Comparison of ENCODE assay signal across 1 cellular context in the genomic region with DNA sequence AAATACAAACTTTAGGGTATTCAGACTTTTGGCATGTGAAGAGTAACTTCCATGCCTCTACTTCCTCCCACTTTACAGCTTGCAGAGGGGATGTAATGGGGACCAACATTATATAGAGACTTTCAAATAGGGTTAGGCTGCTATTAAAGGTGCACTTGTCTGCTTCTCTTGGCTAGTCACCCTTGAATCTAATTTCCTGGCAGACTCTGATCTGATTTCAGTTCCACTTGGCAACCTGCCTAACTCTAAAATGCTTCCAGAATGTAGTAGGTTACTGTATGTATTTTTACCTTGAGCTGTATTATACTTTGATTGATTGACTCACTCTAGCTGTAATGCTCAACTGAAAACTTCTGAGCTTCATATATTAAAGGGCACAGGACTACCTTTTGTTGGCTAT.
TF ChIP-seq lines count a peak whose summit lies in the region.

No MANE protein-coding gene starts in this region.

TF ChIP-seq in GM23338, 12 proteins besides CTCF, POLR2A, EP300 and RAD21 (continued from another document):
- TF ChIP-seq, protein P1, sequence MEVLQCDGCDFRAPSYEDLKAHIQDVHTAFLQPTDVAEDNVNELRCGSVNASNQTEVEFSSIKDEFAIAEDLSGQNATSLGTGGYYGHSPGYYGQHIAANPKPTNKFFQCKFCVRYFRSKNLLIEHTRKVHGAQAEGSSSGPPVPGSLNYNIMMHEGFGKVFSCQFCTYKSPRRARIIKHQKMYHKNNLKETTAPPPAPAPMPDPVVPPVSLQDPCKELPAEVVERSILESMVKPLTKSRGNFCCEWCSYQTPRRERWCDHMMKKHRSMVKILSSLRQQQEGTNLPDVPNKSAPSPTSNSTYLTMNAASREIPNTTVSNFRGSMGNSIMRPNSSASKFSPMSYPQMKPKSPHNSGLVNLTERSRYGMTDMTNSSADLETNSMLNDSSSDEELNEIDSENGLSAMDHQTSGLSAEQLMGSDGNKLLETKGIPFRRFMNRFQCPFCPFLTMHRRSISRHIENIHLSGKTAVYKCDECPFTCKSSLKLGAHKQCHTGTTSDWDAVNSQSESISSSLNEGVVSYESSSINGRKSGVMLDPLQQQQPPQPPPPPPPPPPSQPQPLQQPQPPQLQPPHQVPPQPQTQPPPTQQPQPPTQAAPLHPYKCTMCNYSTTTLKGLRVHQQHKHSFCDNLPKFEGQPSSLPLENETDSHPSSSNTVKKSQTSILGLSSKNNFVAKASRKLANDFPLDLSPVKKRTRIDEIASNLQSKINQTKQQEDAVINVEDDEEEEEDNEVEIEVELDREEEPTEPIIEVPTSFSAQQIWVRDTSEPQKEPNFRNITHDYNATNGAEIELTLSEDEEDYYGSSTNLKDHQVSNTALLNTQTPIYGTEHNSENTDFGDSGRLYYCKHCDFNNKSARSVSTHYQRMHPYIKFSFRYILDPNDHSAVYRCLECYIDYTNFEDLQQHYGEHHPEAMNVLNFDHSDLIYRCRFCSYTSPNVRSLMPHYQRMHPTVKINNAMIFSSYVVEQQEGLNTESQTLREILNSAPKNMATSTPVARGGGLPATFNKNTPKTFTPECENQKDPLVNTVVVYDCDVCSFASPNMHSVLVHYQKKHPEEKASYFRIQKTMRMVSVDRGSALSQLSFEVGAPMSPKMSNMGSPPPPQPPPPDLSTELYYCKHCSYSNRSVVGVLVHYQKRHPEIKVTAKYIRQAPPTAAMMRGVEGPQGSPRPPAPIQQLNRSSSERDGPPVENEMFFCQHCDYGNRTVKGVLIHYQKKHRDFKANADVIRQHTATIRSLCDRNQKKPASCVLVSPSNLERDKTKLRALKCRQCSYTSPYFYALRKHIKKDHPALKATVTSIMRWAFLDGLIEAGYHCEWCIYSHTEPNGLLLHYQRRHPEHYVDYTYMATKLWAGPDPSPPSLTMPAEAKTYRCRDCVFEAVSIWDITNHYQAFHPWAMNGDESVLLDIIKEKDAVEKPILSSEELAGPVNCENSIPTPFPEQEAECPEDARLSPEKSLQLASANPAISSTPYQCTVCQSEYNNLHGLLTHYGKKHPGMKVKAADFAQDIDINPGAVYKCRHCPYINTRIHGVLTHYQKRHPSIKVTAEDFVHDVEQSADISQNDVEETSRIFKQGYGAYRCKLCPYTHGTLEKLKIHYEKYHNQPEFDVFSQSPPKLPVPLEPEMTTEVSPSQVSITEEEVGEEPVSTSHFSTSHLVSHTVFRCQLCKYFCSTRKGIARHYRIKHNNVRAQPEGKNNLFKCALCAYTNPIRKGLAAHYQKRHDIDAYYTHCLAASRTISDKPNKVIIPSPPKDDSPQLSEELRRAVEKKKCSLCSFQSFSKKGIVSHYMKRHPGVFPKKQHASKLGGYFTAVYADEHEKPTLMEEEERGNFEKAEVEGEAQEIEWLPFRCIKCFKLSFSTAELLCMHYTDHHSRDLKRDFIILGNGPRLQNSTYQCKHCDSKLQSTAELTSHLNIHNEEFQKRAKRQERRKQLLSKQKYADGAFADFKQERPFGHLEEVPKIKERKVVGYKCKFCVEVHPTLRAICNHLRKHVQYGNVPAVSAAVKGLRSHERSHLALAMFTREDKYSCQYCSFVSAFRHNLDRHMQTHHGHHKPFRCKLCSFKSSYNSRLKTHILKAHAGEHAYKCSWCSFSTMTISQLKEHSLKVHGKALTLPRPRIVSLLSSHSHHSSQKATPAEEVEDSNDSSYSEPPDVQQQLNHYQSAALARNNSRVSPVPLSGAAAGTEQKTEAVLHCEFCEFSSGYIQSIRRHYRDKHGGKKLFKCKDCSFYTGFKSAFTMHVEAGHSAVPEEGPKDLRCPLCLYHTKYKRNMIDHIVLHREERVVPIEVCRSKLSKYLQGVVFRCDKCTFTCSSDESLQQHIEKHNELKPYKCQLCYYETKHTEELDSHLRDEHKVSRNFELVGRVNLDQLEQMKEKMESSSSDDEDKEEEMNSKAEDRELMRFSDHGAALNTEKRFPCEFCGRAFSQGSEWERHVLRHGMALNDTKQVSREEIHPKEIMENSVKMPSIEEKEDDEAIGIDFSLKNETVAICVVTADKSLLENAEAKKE (CRISPR knock-in tag; IDR thresholded peaks at IDR 0.05), result no peak
- TF ChIP-seq NANOG (IDR thresholded peaks at IDR 0.05; ENCODE audit: borderline replicate concordance), result no peak
- TF ChIP-seq STAT1 (IDR thresholded peaks at IDR 0.05; ENCODE audit: unreplicated experiment), result no peak
- TF ChIP-seq ZNF331 (CRISPR knock-in tag; IDR thresholded peaks at IDR 0.05; ENCODE audit: low read depth), result no peak
